Comparison of ENCODE assay signal across 9 cellular contexts in genomic region chr12:2811791-2812190, GRCh38. TPM values are rescaled to one million over a fixed set of nuclear protein-coding genes. Genes with fewer than 3 reads are reported as not detected.
A peak's percentile ranks its signal among the peaks of the same experiment; 100 is the strongest.
DNase-seq lines count a peak whose midpoint lies in the region; ATAC-seq and TF ChIP-seq lines count a peak whose summit lies in the region.
"Had no signal": no experiment of that assay in that cellular context is flagged by ENCODE, and none has a peak within 500 bp of the region (broad histone marks: within the 10 kb centered on the region; RNA-seq: fewer than 3 reads in every experiment).

No MANE protein-coding gene starts in this region.

- H3K27ac ChIP-seq in stomach smooth muscle (ENCODE audit: low read length) = peak overlapping the region; percentile 89

- CTCF ChIA-PET in activated CD8-positive, alpha-beta memory T cell treated with anti-CD3 and anti-CD28 coated beads, Interleukin-2, amount 10 ng/mL, durations not matched to agents 7 days and 5 days (lab: Charles Lee) = interaction anchor here (3.4 kb wide), 1 partner anchor 129 kb away, joined by 10 read pairs; no protein-coding TSS in a partner anchor

- H3K4me1 Mint-ChIP-seq in activated CD8-positive, alpha-beta memory T cell treated with anti-CD3 and anti-CD28 coated beads, Interleukin-2, amount 10 ng/mL, durations not matched to agents 7 days and 5 days = peaks cover 25% of the 10 kb centered on the region
- peaks cover 13% of the 10 kb centered on the region for H3K4me1 Mint-ChIP-seq in activated T-helper 2 cell treated with anti-CD3 and anti-CD28 coated beads, Interferon-gamma antibody, Interleukin-2, Interleukin-4, amounts not matched to agents 10 μg/mL and 5 μg/mL and 100 μg/mL, durations not matched to agents 14 hours and 24 hours and 36 hours (ENCODE audit: low read depth)

- H3K36me3 Mint-ChIP-seq in activated CD8-positive, alpha-beta memory T cell treated with anti-CD3 and anti-CD28 coated beads, Interleukin-2, amount 10 ng/mL, durations not matched to agents 7 days and 5 days = peaks cover 5% of the 10 kb centered on the region
- H3K36me3 Mint-ChIP-seq in activated T-helper 2 cell treated with anti-CD3 and anti-CD28 coated beads, Interferon-gamma antibody, Interleukin-2, Interleukin-4, amounts not matched to agents 10 μg/mL and 5 μg/mL and 100 μg/mL, durations not matched to agents 14 hours and 24 hours and 36 hours (ENCODE audit: low read depth) = peaks cover 8% of the 10 kb centered on the region

- H3K9me3 Mint-ChIP-seq in activated CD8-positive, alpha-beta memory T cell treated with anti-CD3 and anti-CD28 coated beads, Interleukin-2, amount 10 ng/mL, durations not matched to agents 7 days and 5 days (ENCODE audit: low read depth) = no peaks in the 10 kb centered on the region
- H3K9me3 Mint-ChIP-seq in activated T-helper 2 cell treated with anti-CD3 and anti-CD28 coated beads, Interferon-gamma antibody, Interleukin-2, Interleukin-4, amounts not matched to agents 10 μg/mL and 5 μg/mL and 100 μg/mL, durations not matched to agents 14 hours and 24 hours and 36 hours = no peaks in the 10 kb centered on the region

- TF ChIP-seq CTCF in kidney epithelial cell (IDR thresholded peaks at IDR 0.05; ENCODE audit: insufficient read depth, low read length, poor library complexity, severe bottlenecking) = no peak

- H3K36me3 ChIP-seq in kidney epithelial cell (ENCODE audit: control insufficient read depth, insufficient read depth, low read length) = no peaks in the 10 kb centered on the region
- peaks cover 0 to 2% of the 10 kb centered on the region in 2 donors for H3K36me3 ChIP-seq in stomach smooth muscle (ENCODE audit: control insufficient read depth in 2 of 2, insufficient read depth in 2 of 2, low read length in 2 of 2)

- peaks cover 15% of the 10 kb centered on the region for H3K4me1 ChIP-seq in stomach smooth muscle (ENCODE audit: control insufficient read depth, insufficient read depth, low read length)

- peak overlapping the region in 1 of 2 donors; percentile 43 for H3K9ac ChIP-seq in stomach smooth muscle (ENCODE audit: low read length in 2 of 2)

- no peaks in the 10 kb centered on the region for H3K9me3 ChIP-seq in stomach smooth muscle (ENCODE audit: control insufficient read depth in 2 of 2, low read length in 2 of 2)

- no peaks in the 10 kb centered on the region for H3K27me3 ChIP-seq in kidney epithelial cell (ENCODE audit: control insufficient read depth, insufficient read depth, low read length)
- no peaks in the 10 kb centered on the region for H3K27me3 ChIP-seq in stomach smooth muscle (ENCODE audit: control insufficient read depth in 1 of 2, insufficient read depth in 2 of 2, low read length in 2 of 2)

- no peak overlapping the region for H3K27ac Mint-ChIP-seq in activated CD8-positive, alpha-beta memory T cell treated with anti-CD3 and anti-CD28 coated beads, Interleukin-2, amount 10 ng/mL, durations not matched to agents 7 days and 5 days
- peak overlapping the region; percentile 100 for H3K27ac Mint-ChIP-seq in activated T-helper 2 cell treated with anti-CD3 and anti-CD28 coated beads, Interferon-gamma antibody, Interleukin-2, Interleukin-4, amounts not matched to agents 10 μg/mL and 5 μg/mL and 100 μg/mL, durations not matched to agents 14 hours and 24 hours and 36 hours

- H3K27me3 Mint-ChIP-seq in activated CD8-positive, alpha-beta memory T cell treated with anti-CD3 and anti-CD28 coated beads, Interleukin-2, amount 10 ng/mL, durations not matched to agents 7 days and 5 days = no peaks in the 10 kb centered on the region
- no peaks in the 10 kb centered on the region for H3K27me3 Mint-ChIP-seq in activated T-helper 2 cell treated with anti-CD3 and anti-CD28 coated beads, Interferon-gamma antibody, Interleukin-2, Interleukin-4, amounts not matched to agents 10 μg/mL and 5 μg/mL and 100 μg/mL, durations not matched to agents 14 hours and 24 hours and 36 hours (ENCODE audit: low read depth)

- ATAC-seq in activated CD8-positive, alpha-beta memory T cell treated with anti-CD3 and anti-CD28 coated beads, Interleukin-2, amount 10 ng/mL, durations not matched to agents 7 days and 5 days = no peak
- ATAC-seq in GM18873 (IDR thresholded peaks at IDR 0.05; ENCODE audit: low FRiP score, unreplicated experiment) = no peak

- intact Hi-C loops in activated T-helper 2 cell treated with anti-CD3 and anti-CD28 coated beads, Interferon-gamma antibody, Interleukin-2, Interleukin-4, amounts not matched to agents 10 μg/mL and 5 μg/mL and 100 μg/mL, durations not matched to agents 14 hours and 24 hours and 36 hours (cut with micrococcal nuclease) = loop anchor here (1.0 to 2.0 kb wide), 4 partner anchors 16 to 119 kb away; partner anchors contain the start of genes FOXM1 and RHNO1

- H3K4me3 Mint-ChIP-seq in activated CD8-positive, alpha-beta memory T cell treated with anti-CD3 and anti-CD28 coated beads, Interleukin-2, amount 10 ng/mL, durations not matched to agents 7 days and 5 days = peak overlapping the region; percentile 49
- peak overlapping the region; percentile 100 for H3K4me3 Mint-ChIP-seq in activated T-helper 2 cell treated with anti-CD3 and anti-CD28 coated beads, Interferon-gamma antibody, Interleukin-2, Interleukin-4, amounts not matched to agents 10 μg/mL and 5 μg/mL and 100 μg/mL, durations not matched to agents 14 hours and 24 hours and 36 hours (ENCODE audit: low read depth)

- peak overlapping the region; percentile 87 for H3K4me3 ChIP-seq in kidney epithelial cell (ENCODE audit: low read depth, low read length)
- peak overlapping the region; percentile 98 to 99 for H3K4me3 ChIP-seq in stomach smooth muscle (ENCODE audit: low read length in 2 of 2)

- no peak for DNase-seq in activated CD8-positive, alpha-beta memory T cell treated with anti-CD3 and anti-CD28 coated beads, Interleukin-2, amount 10 ng/mL, durations not matched to agents 7 days and 5 days
- DNase-seq in activated CD8-positive, alpha-beta memory T cell treated with anti-CD3 and anti-CD28 coated beads, Interleukin-2, amount 50 U/mL, for 4 hours = no peak
- DNase-seq in activated T-helper 2 cell treated with anti-CD3 and anti-CD28 coated beads, Interferon-gamma antibody, Interleukin-2, Interleukin-4, amounts not matched to agents 10 μg/mL and 5 μg/mL and 100 μg/mL, durations not matched to agents 14 hours and 24 hours and 36 hours (ENCODE audit: low spot score) = no peak
- DNase-seq in kidney epithelial cell (ENCODE audit: low read depth) = no peak
- no peak for DNase-seq in SKM-1 (lab: John Stamatoyannopoulos, UW; ENCODE audit: unreplicated experiment)
- DNase-seq in stimulated activated CD4-positive, alpha-beta T cell treated with anti-CD3 and anti-CD28 coated beads, Interleukin-12 subunit alpha, Interleukin-12 subunit beta, amount 100 ng/mL, for 4 hours = no peak

RNA-seq across cellular contexts. Expression of gene ITFG2, which starts 0.7 kb away (rescaled TPM):
- 10 to 100 TPM; 28.8 to 34.9 TPM for total RNA-seq in activated CD8-positive, alpha-beta memory T cell treated with anti-CD3 and anti-CD28 coated beads, Interleukin-2, amount 10 ng/mL, durations not matched to agents 7 days and 5 days
- 43.4 and 46.4 TPM in 2 replicates for total RNA-seq in activated T-helper 2 cell treated with anti-CD3 and anti-CD28 coated beads, Interferon-gamma antibody, Interleukin-2, Interleukin-4, amounts not matched to agents 10 μg/mL and 5 μg/mL and 100 μg/mL, durations not matched to agents 14 hours and 24 hours and 36 hours
- 26.1 and 34.4 TPM in 2 replicates for total RNA-seq in kidney epithelial cell

RNA-seq across cellular contexts. Expression of gene FKBP4, which starts 17.0 kb away (rescaled TPM):
- total RNA-seq in activated CD8-positive, alpha-beta memory T cell treated with anti-CD3 and anti-CD28 coated beads, Interleukin-2, amount 10 ng/mL, durations not matched to agents 7 days and 5 days = 100 to 1,000 TPM in 1 of 2 experiments, 10 to 100 TPM in 1; 78.2 to 109 TPM
- total RNA-seq in activated T-helper 2 cell treated with anti-CD3 and anti-CD28 coated beads, Interferon-gamma antibody, Interleukin-2, Interleukin-4, amounts not matched to agents 10 μg/mL and 5 μg/mL and 100 μg/mL, durations not matched to agents 14 hours and 24 hours and 36 hours = 219 and 233 TPM in 2 replicates
- 40.0 and 46.6 TPM in 2 replicates for total RNA-seq in kidney epithelial cell

RNA-seq across cellular contexts. Expression of gene NRIP2, which starts 23.0 kb away (rescaled TPM):
- not detected for total RNA-seq in activated CD8-positive, alpha-beta memory T cell treated with anti-CD3 and anti-CD28 coated beads, Interleukin-2, amount 10 ng/mL, durations not matched to agents 7 days and 5 days
- not detected in 2 replicates for total RNA-seq in activated T-helper 2 cell treated with anti-CD3 and anti-CD28 coated beads, Interferon-gamma antibody, Interleukin-2, Interleukin-4, amounts not matched to agents 10 μg/mL and 5 μg/mL and 100 μg/mL, durations not matched to agents 14 hours and 24 hours and 36 hours
- total RNA-seq in kidney epithelial cell = not detected in 2 replicates

RNA-seq across cellular contexts. Expression of gene TEX52, which starts 45.0 kb away (rescaled TPM):
- under 1 TPM in 1 of 2 experiments, not detected in 1; 0.67 TPM for total RNA-seq in activated CD8-positive, alpha-beta memory T cell treated with anti-CD3 and anti-CD28 coated beads, Interleukin-2, amount 10 ng/mL, durations not matched to agents 7 days and 5 days
- not detected in 2 replicates for total RNA-seq in activated T-helper 2 cell treated with anti-CD3 and anti-CD28 coated beads, Interferon-gamma antibody, Interleukin-2, Interleukin-4, amounts not matched to agents 10 μg/mL and 5 μg/mL and 100 μg/mL, durations not matched to agents 14 hours and 24 hours and 36 hours
- total RNA-seq in kidney epithelial cell = not detected in 2 replicates
- total RNA-seq: left colon had no signal
